19 cellular contexts compared by ENCODE assay signal in genomic region chr7:105643384-105643783, GRCh38.
A peak's percentile ranks its signal among the peaks of the same experiment; 100 is the strongest.
DNase-seq lines count a peak whose midpoint lies in the region; TF ChIP-seq lines count a peak whose summit lies in the region.
"Had no signal": no experiment of that assay in that cellular context is flagged by ENCODE, and none has a peak within 500 bp of the region (broad histone marks: within the 10 kb centered on the region; RNA-seq: fewer than 3 reads in every experiment).

No MANE protein-coding gene starts in this region.

- DNase-seq in ELF-1 (ENCODE audit: low read depth, low spot score), result peak; percentile 87
- DNase-seq in NCI-H526 (lab: John Stamatoyannopoulos, UW), result peak; percentile 78 to 89
- DNase-seq in fibroblast of pulmonary artery (ENCODE audit: low read depth), result peak; percentile 12
- peak; percentile 41 for DNase-seq in neuronal stem cell (ENCODE audit: low spot score)
- no peak for DNase-seq in Karpas-422
- no peak for DNase-seq in GM19240 (ENCODE audit: insufficient read length, low spot score)
- no peak for DNase-seq in SHP77 treated with DMSO at 0.1 percent for 48 hours (lab: John Stamatoyannopoulos, UW)
- no peak for DNase-seq in Kasumi-1 (lab: John Stamatoyannopoulos, UW)
- DNase-seq: activated CD4-positive, alpha-beta T cell treated with anti-CD3 and anti-CD28 coated beads for 36 hours; activated naive CD8-positive, alpha-beta T cell treated with anti-CD3 and anti-CD28 coated beads, Interleukin-2, amount 50 U/mL, for 24 hours; activated T-cell treated with anti-CD3 and anti-CD28 coated beads, Interleukin-2, amount 50 U/mL, for 4 hours; esophagus squamous epithelium; KG1; midbrain; NCI-H2107; PC-9; stimulated activated CD4-positive, alpha-beta T cell treated with anti-CD3 and anti-CD28 coated beads, Interleukin-4, amount 100 ng/mL, for 4 hours; stimulated activated naive CD4-positive, alpha-beta T cell; T-helper 1 cell had no signal

- no peak overlapping the region for H3K27ac ChIP-seq in neuronal stem cell (replicated peaks; ENCODE audit: low read length)
- no peak overlapping the region for H3K27ac ChIP-seq in Karpas-422 (ENCODE audit: low read length)
- H3K27ac ChIP-seq: esophagus squamous epithelium, PC-9 had no signal

- H3K9me2 ChIP-seq in Karpas-422 (replicated peaks; ENCODE audit: insufficient read depth, low read length), result no peaks in the 10 kb centered on the region

- H3K14ac ChIP-seq in neuronal stem cell (ENCODE audit: low read length), result no peak overlapping the region

- H3K79me2 ChIP-seq in Karpas-422 (ENCODE audit: low read length), result no peaks in the 10 kb centered on the region

- H2BK15ac ChIP-seq in neuronal stem cell (ENCODE audit: low read length), result no peak overlapping the region

- H3K4me2 ChIP-seq in neuronal stem cell (ENCODE audit: insufficient read depth, low read length, poor library complexity, severe bottlenecking) (no peak overlapping the region), Karpas-422 (ENCODE audit: low read depth, low read length, poor library complexity, severe bottlenecking) (no peak overlapping the region)
- H3K4me2 ChIP-seq: PC-9 had no signal

- H3K18ac ChIP-seq in neuronal stem cell (ENCODE audit: low read length), result no peak overlapping the region

- no peak overlapping the region for H2BK12ac ChIP-seq in neuronal stem cell (ENCODE audit: low read length)

- H2BK5ac ChIP-seq in neuronal stem cell (ENCODE audit: low read length), result no peak overlapping the region

- H3K27me3 ChIP-seq in neuronal stem cell (ENCODE audit: control insufficient read depth in 3 of 3, insufficient read depth in 3 of 3, low read depth in 1 of 3, low read length in 3 of 3), result no peaks in the 10 kb centered on the region
- no peaks in the 10 kb centered on the region for H3K27me3 ChIP-seq in Karpas-422 (ENCODE audit: low read length)
- H3K27me3 ChIP-seq: esophagus squamous epithelium had no signal

- no peaks in the 10 kb centered on the region for H3K79me1 ChIP-seq in neuronal stem cell (ENCODE audit: low read depth, low read length)

- no peak overlapping the region for H2BK120ac ChIP-seq in neuronal stem cell (ENCODE audit: low read depth, low read length)

- H3K9me3 ChIP-seq in neuronal stem cell (replicated peaks in 1 of 2; ENCODE audit: control insufficient read depth in 2 of 2, insufficient read depth in 1 of 2, low read depth in 1 of 2, low read length in 2 of 2) (no peaks in the 10 kb centered on the region), Karpas-422 (ENCODE audit: low read length) (no peaks in the 10 kb centered on the region)
- H3K9me3 ChIP-seq: esophagus squamous epithelium had no signal

- no peak overlapping the region for H4K8ac ChIP-seq in neuronal stem cell (ENCODE audit: low read depth, low read length)

- no CpG with 5 or more reads among the region's 15 CpGs for WGBS in neuronal stem cell (ENCODE audit: extremely low coverage in 2 of 2, insufficient read length in 2 of 2, insufficient replicate concordance in 1 of 2), 2 donors

- peak; percentile 2 for TF ChIP-seq CTCF in fibroblast of pulmonary artery (IDR thresholded peaks at IDR 0.05; ENCODE audit: low read length, missing control alignments)

- H3K4me3 ChIP-seq in fibroblast of pulmonary artery (replicated peaks; ENCODE audit: low read depth, low read length) (no peak overlapping the region), neuronal stem cell (ENCODE audit: low read length in 2 of 2) (no peak overlapping the region), Karpas-422 (ENCODE audit: low read length) (no peak overlapping the region)
- H3K4me3 ChIP-seq: esophagus squamous epithelium, PC-9 had no signal

- peaks cover 0 to 3% of the 10 kb centered on the region in 2 donors for H3K36me3 ChIP-seq in neuronal stem cell (replicated peaks in 1 of 2; ENCODE audit: control insufficient read depth in 2 of 2, insufficient read depth in 2 of 2, low read length in 2 of 2)
- no peaks in the 10 kb centered on the region for H3K36me3 ChIP-seq in Karpas-422 (ENCODE audit: insufficient read depth, low read length)

- no peak overlapping the region for H3K9ac ChIP-seq in neuronal stem cell (ENCODE audit: low read depth, low read length, poor library complexity)
- H3K9ac ChIP-seq in Karpas-422 (ENCODE audit: low read length), result no peak overlapping the region

- H3K23ac ChIP-seq in neuronal stem cell (ENCODE audit: low read depth, low read length, poor library complexity), result peak overlapping the region; percentile 13

- no peak overlapping the region for H3K4ac ChIP-seq in neuronal stem cell (ENCODE audit: low read length)

- H2AK5ac ChIP-seq in neuronal stem cell (ENCODE audit: low read depth, low read length), result no peak overlapping the region

- H3K4me1 ChIP-seq in neuronal stem cell (ENCODE audit: control insufficient read depth in 2 of 2, insufficient read depth in 1 of 2, low read depth in 1 of 2, low read length in 2 of 2) (peaks cover 32 to 34% of the 10 kb centered on the region in 2 donors), Karpas-422 (ENCODE audit: low read length) (no peaks in the 10 kb centered on the region)

- no peaks in the 10 kb centered on the region for H4K20me1 ChIP-seq in Karpas-422 (ENCODE audit: insufficient read depth, low read depth, low read length)

- no peak overlapping the region for H4K91ac ChIP-seq in neuronal stem cell (ENCODE audit: low read depth, low read length, poor library complexity)

- no peak overlapping the region for H2AFZ ChIP-seq in neuronal stem cell (ENCODE audit: low read length)
- H2AFZ ChIP-seq in Karpas-422 (ENCODE audit: low read length), result no peak overlapping the region
- H2AFZ ChIP-seq: PC-9 had no signal

Comparison
In these comparisons a context has a peak if more than half of its experiments do, and no peak if none do; other contexts are left out.
1. DNase-seq: peak in ELF-1 (single experiment), NCI-H526 (2 of 2), fibroblast of pulmonary artery (single experiment) and neuronal stem cell (single experiment); none in Karpas-422 (single experiment), GM19240 (single experiment), SHP77 treated with DMSO at 0.1 percent for 48 hours (single experiment) and Kasumi-1 (0 of 2).